2 cellular contexts compared by ENCODE assay signal in genomic region chr1:19044975-19045831, GRCh38.
TF ChIP-seq lines count a peak whose summit lies in the region.

No MANE protein-coding gene starts in this region.

TF ChIP-seq in GM12878, 131 proteins besides CTCF, POLR2A, EP300 and RAD21 (continued from another document):
- TF ChIP-seq BHLHE40 (IDR thresholded peaks at IDR 0.05; ENCODE audit: borderline replicate concordance in 1 of 2, low read depth in 2 of 2, low read length in 1 of 2) (peak in 1 of 2 experiments; percentile 28; a peak in 1 of 4 replicates), NKRF (conservative IDR thresholded peaks at IDR 0.05) (no peak), SIX5 (IDR thresholded peaks at IDR 0.05; ENCODE audit: low read depth, low read length, severe bottlenecking) (no peak), POLR2AphosphoS2 (IDR thresholded peaks at IDR 0.05; ENCODE audit: low read depth, low read length) (no peak), E4F1 (IDR thresholded peaks at IDR 0.05; ENCODE audit: borderline replicate concordance, partially characterized antibody) (peak; percentile 90), PKNOX1 (IDR thresholded peaks at IDR 0.05) (0 out of 2 replicates have a peak, but pooled peaks have one; percentile 6)

TF ChIP-seq in liver, 16 proteins besides CTCF, POLR2A, EP300 and RAD21 (continued from another document):
- TF ChIP-seq ZBTB33 (IDR thresholded peaks at IDR 0.05) (no peak), NR2F2 (IDR thresholded peaks at IDR 0.05) (no peak)
TF ChIP-seq in liver: peak in this region for 0.
